31 cellular contexts compared by ENCODE assay signal in the genomic region with DNA sequence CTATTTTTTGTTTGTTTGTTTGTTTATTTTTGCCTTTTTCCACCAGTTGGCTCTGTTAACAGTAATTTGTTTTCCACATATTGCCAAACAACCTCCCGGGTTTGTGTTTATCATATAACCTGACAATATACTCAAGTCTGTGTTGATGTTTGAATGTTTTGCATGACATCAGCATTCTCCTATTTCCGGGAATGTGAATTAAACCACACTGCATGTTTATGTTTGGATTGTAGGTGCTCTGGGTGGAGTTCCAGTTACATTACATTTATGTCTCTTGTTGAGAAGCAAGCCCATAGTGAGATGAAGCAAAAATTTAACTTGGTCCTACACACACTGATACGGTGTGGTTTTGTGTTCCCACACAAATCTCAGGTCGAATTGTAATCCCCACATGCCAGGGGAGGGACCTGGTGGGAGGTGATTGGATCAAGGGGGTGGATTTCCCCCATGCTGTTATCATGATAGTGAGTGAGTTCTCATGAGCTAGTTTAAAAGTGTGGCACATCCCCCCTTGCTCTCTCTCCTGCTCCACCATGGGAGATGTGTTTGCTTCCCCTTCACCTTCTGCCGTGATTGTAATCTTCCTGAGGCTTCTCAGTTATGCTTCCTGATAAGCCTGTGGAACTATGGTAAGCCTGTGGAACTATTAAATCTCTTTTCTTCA. TPM values are rescaled to one million over a fixed set of nuclear protein-coding genes. Genes with fewer than 3 reads are reported as not detected.
DNase-seq lines count a peak whose midpoint lies in the region; FAIRE-seq and TF ChIP-seq lines count a peak whose summit lies in the region.
"Had no signal": no experiment of that assay in that cellular context is flagged by ENCODE, and none has a peak within 500 bp of the region (broad histone marks: within the 10 kb centered on the region; RNA-seq: fewer than 3 reads in every experiment).

No MANE protein-coding gene starts in this region.

- no peak; the same call in 1 of the 2 replicates for TF ChIP-seq POLR2A in GM12891 (IDR thresholded peaks at IDR 0.05; ENCODE audit: low read depth, low read length)

- TF ChIP-seq CTCF in endodermal cell (conservative IDR thresholded peaks at IDR 0.05): no peak
- no peak for TF ChIP-seq CTCF in GM10248 (IDR thresholded peaks at IDR 0.05; ENCODE audit: control extremely low read depth, extremely low read depth, low read depth, missing control alignments)

- peak; percentile 11 to 41 for DNase-seq in NCI-H526 (lab: John Stamatoyannopoulos, UW)
- DNase-seq in NCI-H526 treated with DMSO at 0.1 percent for 48 hours (lab: John Stamatoyannopoulos, UW): no peak
- DNase-seq in GM12891 (ENCODE audit: insufficient read length, low spot score): no peak
- peak; percentile 28 for DNase-seq in SW480 (ENCODE audit: low spot score)
- peak; percentile 64 for DNase-seq in endodermal cell
- DNase-seq in NCI-H1694 treated with DMSO at 0.1 percent for 48 hours (lab: John Stamatoyannopoulos, UW): no peak
- DNase-seq in NCI-H1417 (lab: John Stamatoyannopoulos, UW): no peak
- DNase-seq in GM10248 (ENCODE audit: extremely low spot score): no peak
- DNase-seq: activated CD4-positive, alpha-beta T cell treated with anti-CD3 and anti-CD28 coated beads, Interleukin-2, amount 10 ng/mL, durations not matched to agents 7 days and 5 days; AML-193; body of pancreas; DND-41; effector CD8-positive, alpha-beta T cell; foreskin keratinocyte; left lung; naive thymus-derived CD8-positive, alpha-beta T cell; NCI-H69; retina; RPMI8226; SK-N-SH; T-helper 9 cell; testis; WERI-Rb-1 had no signal

- CTCF ChIA-PET in GM10248 (lab: Yijun Ruan, JAX): no interaction called here

- H3K36me3 ChIP-seq in endodermal cell (ENCODE audit: control insufficient read depth, insufficient read depth, low read length): no peaks in the 10 kb centered on the region
- H3K36me3 ChIP-seq: left lung, WERI-Rb-1 had no signal

- no peaks in the 10 kb centered on the region for H3K9me3 Mint-ChIP-seq in endodermal cell
- H3K9me3 Mint-ChIP-seq: mesothelial cell of epicardium; naive thymus-derived CD8-positive, alpha-beta T cell had no signal

- peak; percentile 79 for FAIRE-seq in GM12891 (lab: Jason Lieb, UNC)
- FAIRE-seq: GM19239, urothelium cell line had no signal

- peaks cover 37% of the 10 kb centered on the region for H3K4me1 Mint-ChIP-seq in endodermal cell
- H3K4me1 Mint-ChIP-seq: activated CD4-positive, alpha-beta T cell treated with anti-CD3 and anti-CD28 coated beads, Interleukin-2, amount 10 ng/mL, durations not matched to agents 7 days and 5 days; mesothelial cell of epicardium had no signal

- H3K36me3 Mint-ChIP-seq in endodermal cell (ENCODE audit: low read depth): no peaks in the 10 kb centered on the region
- H3K36me3 Mint-ChIP-seq: mesothelial cell of epicardium; naive thymus-derived CD8-positive, alpha-beta T cell had no signal

- H3K4me1 ChIP-seq in endodermal cell (ENCODE audit: control insufficient read depth, insufficient read depth, low read length): no peaks in the 10 kb centered on the region
- H3K4me1 ChIP-seq: body of pancreas, foreskin keratinocyte, left lung, testis had no signal

- H3K27me3 Mint-ChIP-seq in endodermal cell (ENCODE audit: insufficient read depth): no peaks in the 10 kb centered on the region

- no peak overlapping the region for H3K9ac ChIP-seq in endodermal cell (ENCODE audit: extremely low read depth, low read length, poor library complexity, severe bottlenecking)
- H3K9ac ChIP-seq: SK-N-SH had no signal

- peak overlapping the region; percentile 16 for H3K27ac Mint-ChIP-seq in endodermal cell
- H3K27ac Mint-ChIP-seq: activated CD4-positive, alpha-beta T cell treated with anti-CD3 and anti-CD28 coated beads, Interleukin-2, amount 10 ng/mL, durations not matched to agents 7 days and 5 days; activated naive CD4-positive, alpha-beta T cell treated with anti-CD3 and anti-CD28 coated beads, Interleukin-2, amount 50 U/mL, for 72 hours; mesothelial cell of epicardium; naive thymus-derived CD8-positive, alpha-beta T cell had no signal

- H3K4me3 Mint-ChIP-seq in endodermal cell: no peak overlapping the region
- H3K4me3 Mint-ChIP-seq: activated CD4-positive, alpha-beta T cell treated with anti-CD3 and anti-CD28 coated beads, Interleukin-2, amount 10 ng/mL, durations not matched to agents 7 days and 5 days; mesothelial cell of epicardium; naive thymus-derived CD8-positive, alpha-beta T cell had no signal

- H3K9me3 ChIP-seq in endodermal cell (ENCODE audit: control insufficient read depth, low read length): no peaks in the 10 kb centered on the region
- H3K9me3 ChIP-seq: body of pancreas, left lung, SK-N-SH, testis had no signal

- 40 to 55% methylated on average over 1 to 5 of the region's 5 CpGs for WGBS in endodermal cell (ENCODE audit: insufficient coverage in 1 of 2, insufficient read length in 1 of 2), 2 experiments

- H3K27ac ChIP-seq in endodermal cell (ENCODE audit: low read depth, low read length): no peak overlapping the region
- H3K27ac ChIP-seq: body of pancreas, foreskin keratinocyte, HL-60, left lung, testis, WERI-Rb-1 had no signal

- no peak overlapping the region for H3K4me3 ChIP-seq in endodermal cell (ENCODE audit: low read length)
- H3K4me3 ChIP-seq: body of pancreas, left lung, smooth muscle cell, testis had no signal

- H3K27me3 ChIP-seq in endodermal cell (ENCODE audit: control insufficient read depth, insufficient read depth, low read length, poor library complexity, severe bottlenecking): no peaks in the 10 kb centered on the region
- H3K27me3 ChIP-seq: body of pancreas, left lung, testis had no signal

- POLR2A ChIA-PET in GM10248 (lab: Yijun Ruan, JAX): no interaction called here

TF ChIP-seq in GM12891, 5 proteins besides CTCF, POLR2A, EP300 and RAD21:
- no peak for TF ChIP-seq PAX5 (IDR thresholded peaks at IDR 0.05; ENCODE audit: insufficient read depth, low read length, severe bottlenecking)
- TF ChIP-seq POU2F2 (IDR thresholded peaks at IDR 0.05; ENCODE audit: low read depth, low read length): no peak
- no peak for TF ChIP-seq SPI1 (IDR thresholded peaks at IDR 0.05; ENCODE audit: low read depth, low read length)
- TF ChIP-seq TAF1 (IDR thresholded peaks at IDR 0.05; ENCODE audit: low read depth, low read length): no peak
- TF ChIP-seq POLR2AphosphoS5 (IDR thresholded peaks at IDR 0.05; ENCODE audit: low read depth, low read length): no peak; the same call in 1 of the 2 replicates

RNA-seq across cellular contexts. Expression of gene CLNK, which starts 54.4 kb away (rescaled TPM):
- polyA plus RNA-seq in GM12891 (2012; ENCODE audit: low read depth, missing spikeins): 3.5 TPM
- not detected for total RNA-seq in endodermal cell
- not detected for polyA plus RNA-seq in endodermal cell (2013, experiment 1 of 2)
- polyA plus RNA-seq in endodermal cell (2013, experiment 2 of 2): not detected
- total RNA-seq: A172; activated CD4-positive, alpha-beta T cell treated with anti-CD3 and anti-CD28 coated beads, Interleukin-2, amount 10 ng/mL, durations not matched to agents 7 days and 5 days; foreskin keratinocyte; mesothelial cell of epicardium; naive thymus-derived CD8-positive, alpha-beta T cell; omental fat pad; smooth muscle cell had no signal
- polyA plus RNA-seq: foreskin keratinocyte; naive thymus-derived CD8-positive, alpha-beta T cell; SK-N-SH; smooth muscle cell had no signal

Comparison
In these comparisons a context has a peak if more than half of its experiments do, and no peak if none do; other contexts are left out.
1. DNase-seq: peak in NCI-H526 (2 of 2), SW480 (single experiment) and endodermal cell (single experiment); none in NCI-H526 treated with DMSO at 0.1 percent for 48 hours (single experiment), GM12891 (single experiment), NCI-H1694 treated with DMSO at 0.1 percent for 48 hours (single experiment), NCI-H1417 (0 of 3) and GM10248 (single experiment).